17 cellular contexts compared by ENCODE assay signal in the genomic region with DNA sequence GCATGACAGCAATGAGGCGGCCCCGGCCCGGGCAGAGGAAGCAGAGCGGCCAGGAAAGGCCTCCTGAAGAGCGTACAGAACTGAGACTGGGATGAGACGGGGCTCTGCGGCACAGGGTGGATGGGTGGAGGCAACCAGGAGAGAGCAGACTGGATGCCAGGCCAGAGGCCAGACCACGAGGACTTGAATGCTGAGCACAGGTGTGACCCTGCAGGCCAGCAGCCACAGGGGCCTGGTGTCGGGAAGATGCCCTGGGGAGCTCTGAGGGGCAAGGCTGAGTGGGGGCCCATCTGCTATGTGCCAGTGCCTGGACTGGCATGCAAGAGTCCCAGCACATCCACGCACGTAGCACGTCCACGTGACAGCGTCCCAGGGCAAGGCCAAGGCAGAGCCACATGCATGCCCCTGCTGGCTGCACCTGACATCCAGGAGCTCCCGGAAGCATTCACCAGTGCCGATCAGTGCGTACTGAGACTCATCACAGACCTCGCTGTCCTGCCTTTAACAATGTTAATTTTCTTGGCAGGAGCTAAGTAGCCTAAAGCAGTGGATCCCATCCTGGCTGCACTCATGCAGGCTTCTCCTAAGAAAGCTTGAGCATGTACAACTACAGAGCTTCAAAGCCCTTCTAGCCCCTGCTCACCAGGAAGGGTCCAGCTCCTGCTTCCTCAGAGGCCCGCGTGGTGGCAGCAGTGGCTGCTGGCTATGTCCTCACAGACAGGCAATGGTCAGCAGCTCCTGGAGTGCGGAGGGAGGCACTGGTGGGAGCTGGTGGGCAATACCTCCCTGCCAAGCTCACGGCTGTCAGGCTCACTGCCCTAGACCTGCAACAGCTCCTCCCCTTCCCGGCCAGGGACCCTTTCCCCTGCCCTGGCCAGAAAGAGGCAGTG. TPM values are rescaled to one million over a fixed set of nuclear protein-coding genes. Genes with fewer than 3 reads are reported as not detected.
DNase-seq lines count a peak whose midpoint lies in the region; ATAC-seq and TF ChIP-seq lines count a peak whose summit lies in the region.
"Had no signal": no experiment of that assay in that cellular context is flagged by ENCODE, and none has a peak within 500 bp of the region (broad histone marks: within the 10 kb centered on the region; RNA-seq: fewer than 3 reads in every experiment).

No MANE protein-coding gene starts in this region.

- no peak overlapping the region for H3K4me3 Mint-ChIP-seq in HFFc6
- H3K4me3 Mint-ChIP-seq: activated naive CD8-positive, alpha-beta T cell treated with anti-CD3 and anti-CD28 coated beads for 36 hours had no signal

- intact Hi-C loops in dorsolateral prefrontal cortex (cut with DNase I) = loop anchor here in 1 of 2 donors (2.0 to 10.0 kb wide), 2 partner anchors 28 to 244 kb away; no protein-coding TSS in a partner anchor

- H4K91ac ChIP-seq in mesenchymal stem cell (ENCODE audit: low read length) = no peak overlapping the region

- H2BK120ac ChIP-seq in mesenchymal stem cell (ENCODE audit: low read depth, low read length) = no peak overlapping the region

- no peak overlapping the region for H2AK5ac ChIP-seq in mesenchymal stem cell (ENCODE audit: low read length, severe bottlenecking)

- peaks cover 27% of the 10 kb centered on the region for H3K4me1 Mint-ChIP-seq in HFFc6 (ENCODE audit: low read depth)
- H3K4me1 Mint-ChIP-seq: activated naive CD8-positive, alpha-beta T cell treated with anti-CD3 and anti-CD28 coated beads for 36 hours had no signal

- H4K8ac ChIP-seq in mesenchymal stem cell (ENCODE audit: low read length) = peak overlapping the region; percentile 5

- no peak overlapping the region for H2BK12ac ChIP-seq in mesenchymal stem cell (ENCODE audit: low read length in 2 of 2)

- H3K36me3 Mint-ChIP-seq in HFFc6 (ENCODE audit: low read depth) = no peaks in the 10 kb centered on the region
- H3K36me3 Mint-ChIP-seq: activated naive CD8-positive, alpha-beta T cell treated with anti-CD3 and anti-CD28 coated beads for 36 hours had no signal

- H3K18ac ChIP-seq in mesenchymal stem cell (ENCODE audit: low read depth in 1 of 2, low read length in 2 of 2) = no peak overlapping the region

- no peak overlapping the region for H3K23ac ChIP-seq in mesenchymal stem cell (ENCODE audit: low read length in 2 of 2)

- DNase-seq in AG10803 (ENCODE audit: low read depth) = no peak
- DNase-seq in HFFc6 = no peak
- peak in 6 of 10 donors; percentile 28 to 79 (median 62) for DNase-seq in dorsolateral prefrontal cortex
- DNase-seq in mesenchymal stem cell = no peak
- DNase-seq in activated CD4-positive, alpha-beta T cell treated with anti-CD3 and anti-CD28 coated beads, Interleukin-2, amount 50 U/mL, for 1 hour = no peak
- DNase-seq in H4 (ENCODE audit: low spot score) = no peak
- DNase-seq: activated naive CD8-positive, alpha-beta T cell treated with anti-CD3 and anti-CD28 coated beads for 36 hours; PC-9; stimulated activated CD4-positive, alpha-beta T cell treated with anti-CD3 and anti-CD28 coated beads, Interleukin-2, amount 100 ng/mL, for 48 hours; stimulated activated naive CD4-positive, alpha-beta T cell; T-helper 9 cell had no signal

- H3K27ac Mint-ChIP-seq in HFFc6 = no peak overlapping the region
- H3K27ac Mint-ChIP-seq: activated naive CD8-positive, alpha-beta T cell treated with anti-CD3 and anti-CD28 coated beads for 36 hours had no signal

- H3K27ac ChIP-seq in dorsolateral prefrontal cortex (peak overlapping the region in 25 of 59 donors; percentile 4 to 97 (median 42)), mesenchymal stem cell (ENCODE audit: low read length, poor library complexity, severe bottlenecking) (no peak overlapping the region)
- H3K27ac ChIP-seq: C4-2B, gastroesophageal sphincter, pancreas, PC-9 had no signal

- no peak overlapping the region for H2BK15ac ChIP-seq in mesenchymal stem cell (ENCODE audit: low read depth, poor library complexity, severe bottlenecking)

- ATAC-seq in HG02642 (IDR thresholded peaks at IDR 0.05; ENCODE audit: poor library complexity, unreplicated experiment) = no peak
- ATAC-seq in GM18517 (IDR thresholded peaks at IDR 0.05; ENCODE audit: unreplicated experiment) = no peak
- ATAC-seq: gastroesophageal sphincter, pancreas had no signal

- H3K4ac ChIP-seq in mesenchymal stem cell (ENCODE audit: low read depth in 1 of 2, low read length in 2 of 2) = no peak overlapping the region

- H2BK5ac ChIP-seq in mesenchymal stem cell (ENCODE audit: low read depth, low read length, poor library complexity, severe bottlenecking) = no peak overlapping the region

- H3K4me3 ChIP-seq in AG10803 (ENCODE audit: low read length) (no peak overlapping the region), dorsolateral prefrontal cortex (no peak overlapping the region), mesenchymal stem cell (ENCODE audit: insufficient read depth in 1 of 2, low read depth in 1 of 2, low read length in 2 of 2) (no peak overlapping the region)
- H3K4me3 ChIP-seq: gastroesophageal sphincter, pancreas, PC-9 had no signal

- WGBS in mesenchymal stem cell = 83% methylated on average over 23 of the region's 23 CpGs

- H3K36me3 ChIP-seq in mesenchymal stem cell (ENCODE audit: control insufficient read depth in 1 of 2, insufficient read depth in 2 of 2, low read depth in 1 of 2, low read length in 2 of 2) = no peaks in the 10 kb centered on the region
- H3K36me3 ChIP-seq: gastroesophageal sphincter, pancreas had no signal

- no peaks in the 10 kb centered on the region for H3K79me1 ChIP-seq in mesenchymal stem cell (replicated peaks; ENCODE audit: low read length, poor library complexity, severe bottlenecking)

- H2AFZ ChIP-seq in mesenchymal stem cell (ENCODE audit: low read depth, low read length) = no peak overlapping the region
- H2AFZ ChIP-seq: PC-9 had no signal

- H3K27me3 ChIP-seq in dorsolateral prefrontal cortex = no peaks in the 10 kb centered on the region
- peaks cover 0 to 26% of the 10 kb centered on the region in 2 experiments for H3K27me3 ChIP-seq in mesenchymal stem cell (ENCODE audit: control insufficient read depth in 1 of 2, insufficient read depth in 1 of 2, low read length in 2 of 2)
- H3K27me3 ChIP-seq: pancreas had no signal

- no peaks in the 10 kb centered on the region for H3K9me3 Mint-ChIP-seq in HFFc6
- H3K9me3 Mint-ChIP-seq: activated naive CD8-positive, alpha-beta T cell treated with anti-CD3 and anti-CD28 coated beads for 36 hours had no signal

- peaks cover 3% of the 10 kb centered on the region for H3K4me1 ChIP-seq in mesenchymal stem cell (ENCODE audit: control insufficient read depth, insufficient read depth, low read depth, low read length)
- H3K4me1 ChIP-seq: gastroesophageal sphincter, pancreas had no signal

- peaks cover 23% of the 10 kb centered on the region for H3K27me3 Mint-ChIP-seq in HFFc6 (ENCODE audit: insufficient read depth)
- H3K27me3 Mint-ChIP-seq: activated naive CD8-positive, alpha-beta T cell treated with anti-CD3 and anti-CD28 coated beads for 36 hours had no signal

- no peaks in the 10 kb centered on the region for H3K9me3 ChIP-seq in mesenchymal stem cell (ENCODE audit: control insufficient read depth, low read length)
- H3K9me3 ChIP-seq: pancreas had no signal

- 0 out of 2 replicates have a peak, but pooled peaks have one; percentile 11 for TF ChIP-seq CTCF in AG10803 (conservative IDR thresholded peaks at IDR 0.05; ENCODE audit: low read length)
- peak; percentile 19; the same call in 1 of the 2 replicates for TF ChIP-seq CTCF in HFFc6 (IDR thresholded peaks at IDR 0.05)
- peak in 55 of 56 donors; percentile 2 to 75 (median 58) for TF ChIP-seq CTCF in dorsolateral prefrontal cortex (IDR thresholded peaks at IDR 0.05 in 54 of 56, conservative IDR thresholded peaks at IDR 0.05 in 2 of 56; ENCODE audit: low read depth in 1 of 56, partially characterized antibody in 56 of 56)

- H3K9ac ChIP-seq in mesenchymal stem cell (ENCODE audit: low read length) = no peak overlapping the region

- no peak overlapping the region for H3K4me2 ChIP-seq in mesenchymal stem cell (ENCODE audit: low read length, poor library complexity, severe bottlenecking)
- H3K4me2 ChIP-seq: PC-9 had no signal

- H3K14ac ChIP-seq in mesenchymal stem cell (ENCODE audit: low read length in 2 of 2) = no peak overlapping the region

RNA-seq across cellular contexts. Expression of a gene that starts 18.0 kb away (rescaled TPM):
- total RNA-seq in HFFc6 (2021; fragmentation: NEBNext Ultra II Directional; extraction: Animal tissue kit (Norgen Biotek cat#: 25700)) = not detected
- 10 to 100 TPM; 34.8 to 69.0 (median 50.5) TPM for total RNA-seq in dorsolateral prefrontal cortex
- polyA plus RNA-seq in mesenchymal stem cell (2013, experiment 1 of 2) = 0.23 TPM
- 0.29 TPM for polyA plus RNA-seq in mesenchymal stem cell (2013, experiment 2 of 2)
- total RNA-seq in H4 (2014; rRNA removed; shearing (Covaris generic)) = 1.7 and 2.4 TPM in 2 replicates
- total RNA-seq: activated naive CD8-positive, alpha-beta T cell treated with anti-CD3 and anti-CD28 coated beads for 36 hours; lung microvascular endothelial cell; PC-9 had no signal

Comparison
In these comparisons a context has a peak if more than half of its experiments do, and no peak if none do; other contexts are left out.
1. DNase-seq: peak in dorsolateral prefrontal cortex (6 of 10); none in AG10803 (single experiment), HFFc6 (single experiment), mesenchymal stem cell (single experiment), activated CD4-positive, alpha-beta T cell treated with anti-CD3 and anti-CD28 coated beads, Interleukin-2, amount 50 U/mL, for 1 hour (single experiment) and H4 (single experiment).
2. RNA of a gene that starts 18.0 kb away (total RNA-seq): 34.8 to 69.0 TPM in dorsolateral prefrontal cortex; 1.7 to 2.4 TPM in H4 and not detected in HFFc6; every median in the first group is over 10 times any median in the second.
3. Peak in every context shown above with its lines, with median percentiles within 50 percentile points of each other: CTCF ChIP-seq.